In genomic region chr6:31729515-31729978, GRCh38 we compare ENCODE assay signal across 8 cellular contexts. TPM values are rescaled to one million over a fixed set of nuclear protein-coding genes. Genes with fewer than 3 reads are reported as not detected.
DNase-seq lines count a peak whose midpoint lies in the region; ATAC-seq and TF ChIP-seq lines count a peak whose summit lies in the region.

No MANE protein-coding gene starts in this region.

- H3K4me1 Mint-ChIP-seq in mesothelial cell of epicardium: peaks cover 26% of the 10 kb centered on the region

- H3K9me3 Mint-ChIP-seq in mesothelial cell of epicardium: no peaks in the 10 kb centered on the region

- H3K4me3 Mint-ChIP-seq in mesothelial cell of epicardium: peak overlapping the region; percentile 100

- ATAC-seq in HG02973 (IDR thresholded peaks at IDR 0.05; ENCODE audit: unreplicated experiment) (peak; percentile 43), HG03025 (IDR thresholded peaks at IDR 0.05; ENCODE audit: low FRiP score, unreplicated experiment) (no peak)

- DNase-seq in GF-D8 (lab: John Stamatoyannopoulos, UW) (peak; percentile 33), NCI-H82 treated with DMSO at 0.1 percent for 48 hours (lab: John Stamatoyannopoulos, UW; ENCODE audit: unreplicated experiment) (peak; percentile 77), epidermal melanocyte (ENCODE audit: insufficient read length, low spot score) (peak; percentile 96), mesothelial cell of epicardium (ENCODE audit: low spot score in 2 of 2, unreplicated experiment in 2 of 2) (peak; percentile 71 to 85)
- DNase-seq in activated CD8-positive, alpha-beta memory T cell treated with anti-CD3 and anti-CD28 coated beads, Interleukin-2, amount 50 U/mL, for 48 hours: peak; percentile 88
- peak; percentile 56 for DNase-seq in stimulated activated CD8-positive, alpha-beta memory T cell treated with anti-CD3 and anti-CD28 coated beads, Interleukin-15, amount 100 ng/mL, for 24 hours (ENCODE audit: low read depth)

- H3K27ac Mint-ChIP-seq in mesothelial cell of epicardium: peak overlapping the region; percentile 98

- peaks cover 45% of the 10 kb centered on the region for H3K36me3 Mint-ChIP-seq in mesothelial cell of epicardium

- TF ChIP-seq CTCF in mesothelial cell of epicardium (IDR thresholded peaks at IDR 0.05; ENCODE audit: unreplicated experiment): no peak

- H3K27me3 Mint-ChIP-seq in mesothelial cell of epicardium (ENCODE audit: low read depth): no peaks in the 10 kb centered on the region

RNA-seq across cellular contexts. Expression of gene DDAH2, which starts 0.4 kb away (rescaled TPM):
- total RNA-seq in mesothelial cell of epicardium: 142 to 144 TPM (median 143 TPM) in 3 replicates

RNA-seq across cellular contexts. Expression of gene MPIG6B, which starts 6.4 kb away (rescaled TPM):
- 0.16 to 0.33 TPM (median 0.25 TPM) in 3 replicates for total RNA-seq in mesothelial cell of epicardium

RNA-seq across cellular contexts. Expression of gene CLIC1, which starts 6.8 kb away (rescaled TPM):
- 133 to 139 TPM (median 136 TPM) in 3 replicates for total RNA-seq in mesothelial cell of epicardium

RNA-seq across cellular contexts. Expression of gene LY6G6C, which starts 8.0 kb away (rescaled TPM):
- 0.89 to 1.4 TPM (median 1.3 TPM) in 3 replicates for total RNA-seq in mesothelial cell of epicardium

RNA-seq across cellular contexts. Expression of gene MSH5, which starts 10.3 kb away (rescaled TPM):
- 38.6 to 48.2 TPM (median 42.9 TPM) in 3 replicates for total RNA-seq in mesothelial cell of epicardium

Comparison
In these comparisons a context has a peak if more than half of its experiments do, and no peak if none do; other contexts are left out.
1. DNase-seq: peak in every context shown above with its lines; median percentile 96 in epidermal melanocyte; 88 in activated CD8-positive, alpha-beta memory T cell treated with anti-CD3 and anti-CD28 coated beads, Interleukin-2, amount 50 U/mL, for 48 hours; 78 in mesothelial cell of epicardium; 77 in NCI-H82 treated with DMSO at 0.1 percent for 48 hours; 56 in stimulated activated CD8-positive, alpha-beta memory T cell treated with anti-CD3 and anti-CD28 coated beads, Interleukin-15, amount 100 ng/mL, for 24 hours; 33 in GF-D8.